13 cellular contexts compared by ENCODE assay signal in the genomic region with DNA sequence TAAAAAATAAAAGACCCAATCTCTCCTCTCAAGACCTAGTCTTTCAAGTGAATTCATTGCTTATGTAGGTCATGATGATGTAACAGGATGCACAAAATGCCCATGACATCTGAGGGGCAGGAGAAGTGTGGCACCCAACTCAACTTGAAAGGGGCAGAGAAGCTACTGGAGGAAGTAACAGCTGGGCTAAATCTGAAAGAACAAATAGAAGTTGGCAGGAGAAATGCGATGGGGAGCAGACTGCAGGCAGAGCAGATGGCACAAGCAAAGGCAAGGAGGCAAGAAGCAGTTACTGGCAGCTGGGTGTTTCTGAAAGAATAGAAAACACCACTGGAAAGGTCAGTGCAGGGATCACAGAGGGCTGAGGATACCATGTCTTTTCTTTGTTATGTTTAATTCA. TPM values are rescaled to one million over a fixed set of nuclear protein-coding genes. Genes with fewer than 3 reads are reported as not detected.
"Had no signal": no experiment of that assay in that cellular context is flagged by ENCODE, and none has a peak within 500 bp of the region (broad histone marks: within the 10 kb centered on the region; RNA-seq: fewer than 3 reads in every experiment).

No MANE protein-coding gene starts in this region.

- H2AFZ ChIP-seq: hepatocyte, parathyroid adenoma had no signal

- H3K9me3 ChIP-seq: ascending aorta, neutrophil had no signal

- H3K9me3 Mint-ChIP-seq: activated CD4-positive, alpha-beta T cell treated with anti-CD3 and anti-CD28 coated beads, Interleukin-2, amount 10 ng/mL, durations not matched to agents 24 days and 14 days; naive B cell had no signal

- H3K4me3 Mint-ChIP-seq: activated CD4-positive, alpha-beta T cell treated with anti-CD3 and anti-CD28 coated beads, Interleukin-2, amount 10 ng/mL, durations not matched to agents 24 days and 14 days; naive B cell had no signal

- H3K27ac ChIP-seq: ascending aorta, hepatocyte, neutrophil, parathyroid adenoma had no signal

- H3K4me2 ChIP-seq: hepatocyte had no signal

- H3K4me1 Mint-ChIP-seq: activated CD4-positive, alpha-beta T cell treated with anti-CD3 and anti-CD28 coated beads, Interleukin-2, amount 10 ng/mL, durations not matched to agents 24 days and 14 days; naive B cell had no signal

- H3K36me3 ChIP-seq: ascending aorta, neutrophil had no signal

- H3K9ac ChIP-seq: parathyroid adenoma had no signal

- H3K27me3 ChIP-seq: ascending aorta, hepatocyte, neutrophil had no signal

- DNase-seq: activated CD4-positive, alpha-beta T cell treated with anti-CD3 and anti-CD28 coated beads, Interleukin-2, amount 10 ng/mL, durations not matched to agents 24 days and 14 days; activated naive CD4-positive, alpha-beta T cell treated with Interleukin-2 at 50 U/mL for 16 hours; activated T-cell treated with anti-CD3 and anti-CD28 coated beads for 4 hours; islet precursor cell; mammary epithelial cell; naive B cell; stimulated activated CD4-positive, alpha-beta T cell treated with anti-CD3 and anti-CD28 coated beads, Interleukin-2, amount 100 ng/mL, for 48 hours; trophoblast cell had no signal

- H3K27ac Mint-ChIP-seq: activated CD4-positive, alpha-beta T cell treated with anti-CD3 and anti-CD28 coated beads, Interleukin-2, amount 10 ng/mL, durations not matched to agents 24 days and 14 days; naive B cell had no signal

- H3K4me3 ChIP-seq: ascending aorta, hepatocyte had no signal

- H3K4me1 ChIP-seq: parathyroid adenoma had no signal

RNA-seq across cellular contexts. Expression of gene SLC38A4, which starts 14.6 kb away (rescaled TPM):
- total RNA-seq: activated CD4-positive, alpha-beta T cell treated with anti-CD3 and anti-CD28 coated beads, Interleukin-2, amount 10 ng/mL, durations not matched to agents 24 days and 14 days; ascending aorta; renal cortical epithelial cell had no signal
